Comparison of ENCODE assay signal across 12 cellular contexts in the genomic region with DNA sequence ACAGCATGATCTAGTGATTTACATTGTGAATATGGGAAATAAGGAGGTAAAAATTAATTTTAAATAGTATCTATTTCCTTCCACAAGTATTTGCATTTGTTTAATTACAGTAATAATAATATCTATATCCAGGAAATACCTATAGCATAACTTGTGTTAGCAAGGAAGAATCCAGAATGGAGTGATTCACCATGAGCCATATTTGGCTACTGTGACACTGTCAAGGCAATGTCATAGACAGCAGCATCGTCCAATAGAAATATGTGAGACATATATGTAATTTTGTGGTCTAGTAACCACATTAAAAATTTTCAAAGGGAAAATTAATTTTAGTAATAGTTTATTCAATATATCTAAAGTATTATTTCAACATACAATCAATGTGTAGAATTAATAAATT. TPM values are rescaled to one million over a fixed set of nuclear protein-coding genes. Genes with fewer than 3 reads are reported as not detected.
DNase-seq lines count a peak whose midpoint lies in the region; ATAC-seq and TF ChIP-seq lines count a peak whose summit lies in the region.
"Had no signal": no experiment of that assay in that cellular context is flagged by ENCODE, and none has a peak within 500 bp of the region (broad histone marks: within the 10 kb centered on the region; RNA-seq: fewer than 3 reads in every experiment).

No MANE protein-coding gene starts in this region.

- TF ChIP-seq CTCF in right atrium auricular region (IDR thresholded peaks at IDR 0.05), result no peak
- TF ChIP-seq CTCF in mucosa of descending colon (IDR thresholded peaks at IDR 0.05), result no peak

- peaks cover 0 to 35% of the 10 kb centered on the region in 2 donors for H3K4me1 ChIP-seq in right atrium auricular region
- H3K4me1 ChIP-seq in mucosa of descending colon (ENCODE audit: low read depth), result peaks cover 60% of the 10 kb centered on the region
- H3K4me1 ChIP-seq: parathyroid adenoma had no signal

- H3K27ac ChIP-seq in right atrium auricular region, result peak overlapping the region; percentile 59 to 60
- H3K27ac ChIP-seq: parathyroid adenoma, VCaP had no signal

- H3K27me3 ChIP-seq in right atrium auricular region, result no peaks in the 10 kb centered on the region

- H3K9me3 ChIP-seq in right atrium auricular region (no peaks in the 10 kb centered on the region), mucosa of descending colon (no peaks in the 10 kb centered on the region)

- no peak overlapping the region for H3K4me3 ChIP-seq in right atrium auricular region
- H3K4me3 ChIP-seq in mucosa of descending colon, result no peak overlapping the region

- intact Hi-C loops in cardiac septum (cut with DNase I), result no loop called here
- intact Hi-C loops in mucosa of descending colon (cut with DNase I, micrococcal nuclease), result no loop called here

- no peak for DNase-seq in right atrium auricular region (ENCODE audit: low spot score)
- DNase-seq in cardiac septum (ENCODE audit: low spot score), result no peak
- DNase-seq in amniotic epithelial cell (ENCODE audit: low read depth), result peak; percentile 31
- DNase-seq in hepatic stellate cell (ENCODE audit: low spot score), result peak; percentile 49
- DNase-seq in mucosa of descending colon, result no peak
- DNase-seq: activated T-cell treated with anti-CD3 and anti-CD28 coated beads, Interleukin-2, amount 50 U/mL, for 48 hours; NCI-H2029 treated with DMSO at 0.1 percent for 48 hours had no signal

- ATAC-seq in HG03159 (IDR thresholded peaks at IDR 0.05; ENCODE audit: unreplicated experiment) (no peak), GM18519 (IDR thresholded peaks at IDR 0.05; ENCODE audit: low FRiP score, unreplicated experiment) (no peak), mucosa of descending colon (no peak), HG03354 (IDR thresholded peaks at IDR 0.05; ENCODE audit: poor library complexity, severe bottlenecking, unreplicated experiment) (no peak)

- H3K36me3 ChIP-seq in right atrium auricular region, result peaks cover 7% of the 10 kb centered on the region
- H3K36me3 ChIP-seq in mucosa of descending colon (ENCODE audit: low read depth), result no peaks in the 10 kb centered on the region

RNA-seq across cellular contexts. Expression of gene CNST, which starts 22.1 kb away (rescaled TPM):
- total RNA-seq in right atrium auricular region (10 to 100 TPM; 15.6 to 19.0 TPM), cardiac septum (10.9 TPM), mucosa of descending colon (10 to 100 TPM; 31.6 to 47.7 (median 44.6) TPM)

RNA-seq across cellular contexts. Expression of gene TFB2M, which starts 22.3 kb away (rescaled TPM):
- 10 to 100 TPM in 1 of 2 donors, 1 to 10 TPM in 1; 5.5 to 12.0 TPM for total RNA-seq in right atrium auricular region
- 9.6 TPM for total RNA-seq in cardiac septum
- 10 to 100 TPM; 10.3 to 12.9 (median 10.5) TPM for total RNA-seq in mucosa of descending colon

Comparison
In these comparisons a context has a peak if more than half of its experiments do, and no peak if none do; other contexts are left out.
1. DNase-seq: peak in amniotic epithelial cell (single experiment) and hepatic stellate cell (single experiment); none in right atrium auricular region (single experiment), cardiac septum (single experiment) and mucosa of descending colon (0 of 3).